Comparison of ENCODE assay signal across 10 cellular contexts in the genomic region with DNA sequence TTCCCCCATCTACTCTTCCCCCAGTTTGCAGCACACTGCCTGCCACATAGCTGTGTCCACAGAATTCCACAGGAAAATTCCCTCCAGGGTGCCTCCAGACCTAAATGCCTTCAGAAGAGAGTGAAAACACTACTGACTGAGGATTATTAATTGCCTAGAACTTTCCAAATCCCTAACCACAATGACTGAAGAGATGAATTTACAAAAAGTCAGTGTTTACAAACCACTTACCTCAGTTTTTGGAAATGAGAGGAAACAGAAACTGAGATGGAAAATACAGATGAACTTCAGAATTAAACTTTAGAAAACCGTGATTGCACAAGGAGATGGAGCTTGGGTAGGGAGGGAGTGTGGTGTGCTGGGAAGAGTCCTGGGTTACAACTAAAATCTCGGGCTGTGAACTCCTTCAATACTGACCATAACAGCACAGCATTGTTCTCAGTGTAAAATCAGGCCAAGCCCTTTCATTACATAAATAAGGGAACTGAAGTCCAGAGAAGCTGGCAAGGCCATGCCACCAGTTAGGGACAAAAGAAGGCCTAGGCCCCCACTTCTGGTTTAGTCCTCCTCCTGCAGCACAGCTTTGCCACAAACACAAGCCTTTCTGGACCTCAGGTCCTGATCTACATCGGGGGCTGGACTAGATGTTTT. TPM values are rescaled to one million over a fixed set of nuclear protein-coding genes. Genes with fewer than 3 reads are reported as not detected.
A peak's percentile ranks its signal among the peaks of the same experiment; 100 is the strongest.
DNase-seq lines count a peak whose midpoint lies in the region; ATAC-seq and TF ChIP-seq lines count a peak whose summit lies in the region.
"Had no signal": no experiment of that assay in that cellular context is flagged by ENCODE, and none has a peak within 500 bp of the region (broad histone marks: within the 10 kb centered on the region; RNA-seq: fewer than 3 reads in every experiment).

No MANE protein-coding gene starts in this region.

- ATAC-seq in GM21825 (IDR thresholded peaks at IDR 0.05; ENCODE audit: unreplicated experiment): no peak

- peaks cover 72% of the 10 kb centered on the region for H3K4me1 Mint-ChIP-seq in dendritic cell treated with granulocyte-macrophage colony-stimulating factor and Interleukin-4, amounts not matched to agents 40 ng/mL and 50 ng/mL, for 4 days (ENCODE audit: low read depth)
- peaks cover 66% of the 10 kb centered on the region for H3K4me1 Mint-ChIP-seq in nephron

- H3K27me3 Mint-ChIP-seq in dendritic cell treated with granulocyte-macrophage colony-stimulating factor and Interleukin-4, amounts not matched to agents 40 ng/mL and 50 ng/mL, for 4 days: no peaks in the 10 kb centered on the region
- H3K27me3 Mint-ChIP-seq in nephron (ENCODE audit: low read depth): no peaks in the 10 kb centered on the region

- H3K36me3 Mint-ChIP-seq in dendritic cell treated with granulocyte-macrophage colony-stimulating factor and Interleukin-4, amounts not matched to agents 40 ng/mL and 50 ng/mL, for 4 days (ENCODE audit: low read depth): peaks cover 15% of the 10 kb centered on the region
- H3K36me3 Mint-ChIP-seq in nephron (ENCODE audit: low read depth): peaks cover 7% of the 10 kb centered on the region

- TF ChIP-seq CTCF in nephron (IDR thresholded peaks at IDR 0.05; ENCODE audit: unreplicated experiment in 3 of 3) (no peak), GM20000 (IDR thresholded peaks at IDR 0.05; ENCODE audit: extremely low read depth, missing control alignments) (no peak)

- no peak overlapping the region for H3K4me3 Mint-ChIP-seq in dendritic cell treated with granulocyte-macrophage colony-stimulating factor and Interleukin-4, amounts not matched to agents 40 ng/mL and 50 ng/mL, for 4 days
- H3K4me3 Mint-ChIP-seq in nephron: peak overlapping the region; percentile 10 to 54 (median 54)
- H3K4me3 Mint-ChIP-seq: neural progenitor cell had no signal

- peak; percentile 24 for DNase-seq in AG08395 (ENCODE audit: low spot score)
- DNase-seq in M059J (ENCODE audit: low read depth): peak; percentile 44
- DNase-seq in DMS53 (lab: John Stamatoyannopoulos, UW): no peak
- DNase-seq in GM20000 (ENCODE audit: low spot score): no peak
- DNase-seq in posterior vena cava (ENCODE audit: low spot score): no peak
- DNase-seq: stimulated activated naive CD4-positive, alpha-beta T cell had no signal

- intact Hi-C loops in dendritic cell treated with granulocyte-macrophage colony-stimulating factor and Interleukin-4, amounts not matched to agents 40 ng/mL and 50 ng/mL, for 4 days (cut with micrococcal nuclease): no loop called here
- intact Hi-C loops in posterior vena cava (cut with DNase I): no loop called here

- peak overlapping the region; percentile 35 for H3K27ac Mint-ChIP-seq in dendritic cell treated with granulocyte-macrophage colony-stimulating factor and Interleukin-4, amounts not matched to agents 40 ng/mL and 50 ng/mL, for 4 days
- H3K27ac Mint-ChIP-seq in nephron: peak overlapping the region; percentile 60 to 93 (median 91)
- H3K27ac Mint-ChIP-seq: neural progenitor cell had no signal

- H3K9me3 Mint-ChIP-seq in dendritic cell treated with granulocyte-macrophage colony-stimulating factor and Interleukin-4, amounts not matched to agents 40 ng/mL and 50 ng/mL, for 4 days: no peaks in the 10 kb centered on the region
- no peaks in the 10 kb centered on the region for H3K9me3 Mint-ChIP-seq in nephron
- H3K9me3 Mint-ChIP-seq: neural progenitor cell had no signal

RNA-seq across cellular contexts. Expression of a gene that starts 4.1 kb away (rescaled TPM):
- total RNA-seq in M059J (2014; rRNA removed; shearing (Covaris generic)): 46.4 and 54.9 TPM in 2 replicates
- total RNA-seq in posterior vena cava: 10 to 100 TPM; 43.6 to 48.9 TPM

Comparison
In these comparisons a context has a peak if more than half of its experiments do, and no peak if none do; other contexts are left out.
1. DNase-seq: peak in AG08395 (single experiment) and M059J (single experiment); none in DMS53 (single experiment), GM20000 (single experiment) and posterior vena cava (single experiment).